8 cellular contexts compared by ENCODE assay signal in the genomic region with DNA sequence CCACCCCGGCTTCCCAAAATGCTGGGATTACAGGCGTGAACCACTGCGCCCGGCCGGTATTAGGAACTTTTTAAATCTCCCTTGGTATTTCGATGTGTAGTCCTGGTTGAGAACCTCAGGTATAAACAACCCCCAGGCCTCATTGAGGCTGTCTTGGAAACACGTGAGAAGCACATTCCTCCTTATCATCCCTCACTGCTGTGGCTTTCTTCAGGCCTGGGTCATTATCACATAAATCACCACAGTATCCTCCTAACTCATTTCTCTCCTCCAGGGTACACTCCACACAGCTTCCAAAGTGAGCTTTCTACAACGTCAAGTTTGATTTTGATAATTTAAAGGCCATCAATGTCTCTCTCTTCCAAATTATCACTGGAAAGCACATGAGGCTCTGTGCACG.
"Had no signal": no experiment of that assay in that cellular context is flagged by ENCODE, and none has a peak within 500 bp of the region (broad histone marks: within the 10 kb centered on the region; RNA-seq: fewer than 3 reads in every experiment).

No MANE protein-coding gene starts in this region.

- ATAC-seq: GM12878 had no signal

- DNase-seq: GDM1, GF-D8 had no signal

- H3K4me3 ChIP-seq: GM12878 had no signal

- FAIRE-seq: G401.6, GM12878, GM12891, GM12892, GM18507, GM19239 had no signal
